In the genomic region with DNA sequence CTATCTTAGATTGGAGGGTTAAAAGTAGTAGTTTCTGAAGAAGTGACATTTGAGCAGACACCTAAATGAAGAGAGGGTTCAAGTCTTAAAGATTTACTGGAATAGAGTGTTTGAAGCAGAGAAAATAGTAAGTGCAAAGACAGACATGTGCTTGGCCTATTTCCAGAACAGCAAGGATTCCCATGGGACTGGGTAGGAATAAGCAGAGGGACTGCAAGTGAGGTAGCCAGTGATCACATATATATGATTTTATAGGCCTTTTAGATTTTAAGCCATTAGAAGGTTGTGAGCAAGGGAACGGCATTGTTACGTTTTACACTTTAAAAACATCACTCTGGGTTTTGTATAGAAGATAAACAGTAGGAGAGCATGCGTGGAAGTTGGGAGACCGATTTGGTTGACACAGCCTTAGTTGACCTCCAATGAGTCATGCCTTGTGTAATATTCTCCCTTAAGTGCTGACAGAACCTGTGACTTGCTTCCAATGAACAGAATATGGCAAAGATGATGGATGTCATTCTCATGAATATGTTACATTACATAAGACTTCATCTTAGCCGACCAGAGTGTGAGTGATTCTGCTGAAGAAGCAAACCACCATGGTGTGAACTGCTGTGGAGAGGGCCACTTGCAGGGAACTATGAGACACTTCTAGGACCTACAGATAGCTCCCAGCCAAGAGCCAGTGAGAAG, we compare ENCODE assay signal across 9 cellular contexts. TPM values are rescaled to one million over a fixed set of nuclear protein-coding genes. Genes with fewer than 3 reads are reported as not detected.
DNase-seq lines count a peak whose midpoint lies in the region; ATAC-seq and TF ChIP-seq lines count a peak whose summit lies in the region.
"Had no signal": no experiment of that assay in that cellular context is flagged by ENCODE, and none has a peak within 500 bp of the region (broad histone marks: within the 10 kb centered on the region; RNA-seq: fewer than 3 reads in every experiment).

No MANE protein-coding gene starts in this region.

- no peak for TF ChIP-seq POLR2A in body of pancreas (IDR thresholded peaks at IDR 0.05)

- intact Hi-C loops in body of pancreas (cut with DNase I): no loop called here

- H3K4me1 ChIP-seq in body of pancreas: peaks cover 11% of the 10 kb centered on the region
- H3K4me1 ChIP-seq in liver (ENCODE audit: control insufficient read depth in 4 of 4, insufficient read depth in 4 of 4, low read length in 3 of 4): no peaks in the 10 kb centered on the region
- H3K4me1 ChIP-seq in SJCRH30: no peaks in the 10 kb centered on the region

- no peaks in the 10 kb centered on the region for H3K9me3 ChIP-seq in body of pancreas
- H3K9me3 ChIP-seq in liver (ENCODE audit: control insufficient read depth in 4 of 4, low read length in 3 of 4): no peaks in the 10 kb centered on the region
- H3K9me3 ChIP-seq in SJCRH30 (replicated peaks): no peaks in the 10 kb centered on the region

- WGBS in body of pancreas, 2 donors: 60 to 73% methylated on average over 5 of the region's 5 CpGs
- 56% methylated on average over 5 of the region's 5 CpGs for WGBS in liver

- no peak overlapping the region for H3K9ac ChIP-seq in liver (ENCODE audit: low read depth in 1 of 2, low read length in 2 of 2)

- no peak for TF ChIP-seq CTCF in body of pancreas (IDR thresholded peaks at IDR 0.05)
- TF ChIP-seq CTCF in liver (IDR thresholded peaks at IDR 0.05; ENCODE audit: low read depth, low read length, missing input control): no peak

- ATAC-seq in body of pancreas: peak; percentile 65
- ATAC-seq in GM18511 (IDR thresholded peaks at IDR 0.05; ENCODE audit: unreplicated experiment): no peak
- ATAC-seq in HG02840 (IDR thresholded peaks at IDR 0.05; ENCODE audit: low FRiP score, unreplicated experiment): no peak

- no peak overlapping the region for H3K4me3 ChIP-seq in body of pancreas
- no peak overlapping the region for H3K4me3 ChIP-seq in liver (ENCODE audit: low read depth in 1 of 3, low read length in 3 of 3)
- H3K4me3 ChIP-seq in SJCRH30: no peak overlapping the region

- TF ChIP-seq RAD21 in liver (IDR thresholded peaks at IDR 0.05): no peak

- no peak overlapping the region for H3K27ac ChIP-seq in body of pancreas
- no peak overlapping the region for H3K27ac ChIP-seq in liver (ENCODE audit: low read depth in 1 of 2, low read length in 2 of 2)
- no peak overlapping the region for H3K27ac ChIP-seq in SJCRH30

- no peaks in the 10 kb centered on the region for H3K27me3 ChIP-seq in body of pancreas
- no peaks in the 10 kb centered on the region for H3K27me3 ChIP-seq in liver (ENCODE audit: control insufficient read depth in 4 of 4, insufficient read depth in 4 of 4, low read length in 3 of 4)
- H3K27me3 ChIP-seq in SJCRH30: no peaks in the 10 kb centered on the region

- H3K36me3 ChIP-seq in body of pancreas (replicated peaks in 1 of 2; ENCODE audit: insufficient read depth in 1 of 2, low read depth in 2 of 2) (no peaks in the 10 kb centered on the region), liver (ENCODE audit: control insufficient read depth in 4 of 4, insufficient read depth in 3 of 4, low read depth in 1 of 4, low read length in 3 of 4) (no peaks in the 10 kb centered on the region), SJCRH30 (no peaks in the 10 kb centered on the region)

- DNase-seq in AG08396 (ENCODE audit: low spot score): peak; percentile 65
- DNase-seq in LHCN-M2 (ENCODE audit: low read depth): peak; percentile 95
- DNase-seq in body of pancreas: peak in 1 of 4 donors; percentile 56
- no peak for DNase-seq in SJCRH30
- no peak for DNase-seq in activated CD4-positive, CD25-positive, alpha-beta regulatory T cell treated with anti-CD3 and anti-CD28 coated beads, Interleukin-2, amount 50 U/mL, for 72 hours
- DNase-seq: NCI-H2107 had no signal

TF ChIP-seq in liver, 16 proteins besides CTCF, POLR2A, EP300 and RAD21:
- TF ChIP-seq FOXA2 (IDR thresholded peaks at IDR 0.05): peak; percentile 13
- TF ChIP-seq, protein P1, sequence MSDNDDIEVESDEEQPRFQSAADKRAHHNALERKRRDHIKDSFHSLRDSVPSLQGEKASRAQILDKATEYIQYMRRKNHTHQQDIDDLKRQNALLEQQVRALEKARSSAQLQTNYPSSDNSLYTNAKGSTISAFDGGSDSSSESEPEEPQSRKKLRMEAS (IDR thresholded peaks at IDR 0.05): no peak
- TF ChIP-seq JUND (IDR thresholded peaks at IDR 0.05): peak; percentile 82 to 84
- TF ChIP-seq NR2F2 (IDR thresholded peaks at IDR 0.05): no peak
- no peak for TF ChIP-seq FOXA1 (IDR thresholded peaks at IDR 0.05)
- TF ChIP-seq RXRA (IDR thresholded peaks at IDR 0.05): peak; percentile 24 to 67

RNA-seq across cellular contexts. Expression of gene SLC4A7, which starts 37.1 kb away (rescaled TPM):
- total RNA-seq in LHCN-M2 (2014; rRNA removed) (58.7 and 62.6 TPM in 2 replicates), body of pancreas (10 to 100 TPM; 10.1 to 12.9 TPM), liver (1 to 10 TPM; 6.3 to 9.8 TPM)
- 11.1 TPM for polyA plus RNA-seq in LHCN-M2 (2012)
- 1 to 10 TPM in 1 of 2 donors, under 1 TPM in 1; 0.76 to 1.8 TPM for polyA plus RNA-seq in liver
- 59.5 and 71.5 TPM in 2 replicates for total RNA-seq in SJCRH30 (2014; rRNA removed; shearing (Covaris generic))

Comparison
In these comparisons a context has a peak if more than half of its experiments do, and no peak if none do; other contexts are left out.
1. DNase-seq: peak in AG08396 (single experiment) and LHCN-M2 (single experiment); none in SJCRH30 (0 of 2) and activated CD4-positive, CD25-positive, alpha-beta regulatory T cell treated with anti-CD3 and anti-CD28 coated beads, Interleukin-2, amount 50 U/mL, for 72 hours (single experiment).